In genomic region chr6:7726416-7727149, GRCh38 we compare ENCODE assay signal across 8 cellular contexts. TPM values are rescaled to one million over a fixed set of nuclear protein-coding genes. Genes with fewer than 3 reads are reported as not detected.
DNase-seq lines count a peak whose midpoint lies in the region; ATAC-seq and TF ChIP-seq lines count a peak whose summit lies in the region.

No MANE protein-coding gene starts in this region.

- peaks cover 58% of the 10 kb centered on the region for H3K27me3 Mint-ChIP-seq in activated B cell treated with CpG ODN at 0.5 μM for 24 hours

- H3K36me3 Mint-ChIP-seq in activated B cell treated with CpG ODN at 0.5 μM for 24 hours (ENCODE audit: low read depth) = no peaks in the 10 kb centered on the region

- no peaks in the 10 kb centered on the region for H3K36me3 ChIP-seq in gastrocnemius medialis

- H3K4me1 Mint-ChIP-seq in activated B cell treated with CpG ODN at 0.5 μM for 24 hours = peaks cover 30% of the 10 kb centered on the region

- H3K27ac Mint-ChIP-seq in activated B cell treated with CpG ODN at 0.5 μM for 24 hours = no peak overlapping the region

- H3K27me3 ChIP-seq in gastrocnemius medialis = peaks cover 39 to 50% (median 43%) of the 10 kb centered on the region in 3 donors

- in situ Hi-C loops in gastrocnemius medialis (cut with MboI; ENCODE audit: low sequenced_read_pairs in 4 of 4) = loop anchor here in 2 of 4 donors (10.0 kb wide), 1 partner anchor 278 kb away; no protein-coding TSS in a partner anchor

- peaks cover 12 to 21% of the 10 kb centered on the region in 2 donors for H3K4me1 ChIP-seq in gastrocnemius medialis

- peak overlapping the region; percentile 57 to 84 (median 68) for H3K4me3 ChIP-seq in gastrocnemius medialis

- POLR2A ChIA-PET in activated B cell treated with CpG ODN at 0.5 μM for 24 hours (lab: Charles Lee) = no interaction called here

- no peak overlapping the region for H3K27ac ChIP-seq in gastrocnemius medialis

- intact Hi-C loops in activated B cell treated with CpG ODN at 0.5 μM for 24 hours (cut with micrococcal nuclease) (loop anchor here (5.0 kb wide), 1 partner anchor 186 kb away; the partner anchor contains the start of gene TXNDC5), left cardiac atrium (cut with DNase I) (loop anchor here (10.0 kb wide), 2 partner anchors 178 to 188 kb away; partner anchors contain the start of gene TXNDC5 (in 1 of the 2)), gastrocnemius medialis (cut with DNase I; ENCODE audit: low total_unique reads) (loop anchor here (5.0 to 10.0 kb wide), 2 partner anchors 186 to 488 kb away; partner anchors contain the start of gene TXNDC5)

- no peak for TF ChIP-seq POLR2A in gastrocnemius medialis (IDR thresholded peaks at IDR 0.05)

- ATAC-seq in HG03095 (IDR thresholded peaks at IDR 0.05; ENCODE audit: unreplicated experiment) (peak; percentile 29), activated B cell treated with CpG ODN at 0.5 μM for 24 hours (ENCODE audit: low read depth) (peak; percentile 8), left cardiac atrium (peak; percentile 17 to 45), gastrocnemius medialis (no peak)

- no peaks in the 10 kb centered on the region for H3K9me3 Mint-ChIP-seq in activated B cell treated with CpG ODN at 0.5 μM for 24 hours

- H3K4me3 Mint-ChIP-seq in activated B cell treated with CpG ODN at 0.5 μM for 24 hours = peak overlapping the region; percentile 83

- CTCF ChIA-PET in activated B cell treated with CpG ODN at 0.5 μM for 24 hours (lab: Charles Lee) = interaction anchor here (0.5 to 6.1 kb wide), 3 partner anchors 280 to 492 kb away, joined by 4 to 59 read pairs (median 8); no protein-coding TSS in a partner anchor

- H3K9me3 ChIP-seq in gastrocnemius medialis = no peaks in the 10 kb centered on the region

- TF ChIP-seq CTCF in activated B cell treated with CpG ODN at 0.5 μM for 24 hours (IDR thresholded peaks at IDR 0.05) (no peak), gastrocnemius medialis (IDR thresholded peaks at IDR 0.05 in 4 of 5, conservative IDR thresholded peaks at IDR 0.05 in 1 of 5) (no peak)

- DNase-seq in activated CD8-positive, alpha-beta memory T cell treated with anti-CD3 and anti-CD28 coated beads, Interleukin-2, amount 50 U/mL, for 48 hours = peak; percentile 53
- DNase-seq in activated CD8-positive, alpha-beta memory T cell treated with anti-CD3 and anti-CD28 coated beads, Interleukin-2, amount 50 U/mL, for 4 hours = no peak
- DNase-seq in activated B cell treated with CpG ODN at 0.5 μM for 24 hours = peak; percentile 18
- peak; percentile 24 for DNase-seq in left cardiac atrium
- DNase-seq in gastrocnemius medialis = no peak
- no peak for DNase-seq in NCI-H446 (lab: John Stamatoyannopoulos, UW)
- DNase-seq in cerebellar cortex (ENCODE audit: low spot score) = no peak

RNA-seq across cellular contexts. Expression of gene BMP6, which starts 0.7 kb away (rescaled TPM):
- 0.75 and 0.78 TPM in 2 replicates for total RNA-seq in activated B cell treated with CpG ODN at 0.5 μM for 24 hours
- total RNA-seq in left cardiac atrium = 10 to 100 TPM in 1 of 2 donors, 1 to 10 TPM in 1; 2.1 to 13.4 TPM
- 1 to 10 TPM; 1.7 to 8.3 (median 3.3) TPM for total RNA-seq in gastrocnemius medialis

Comparison
In these comparisons a context has a peak if more than half of its experiments do, and no peak if none do; other contexts are left out.
1. DNase-seq: peak in activated CD8-positive, alpha-beta memory T cell treated with anti-CD3 and anti-CD28 coated beads, Interleukin-2, amount 50 U/mL, for 48 hours (single experiment), activated B cell treated with CpG ODN at 0.5 μM for 24 hours (single experiment) and left cardiac atrium (single experiment); none in activated CD8-positive, alpha-beta memory T cell treated with anti-CD3 and anti-CD28 coated beads, Interleukin-2, amount 50 U/mL, for 4 hours (single experiment), gastrocnemius medialis (0 of 2), NCI-H446 (0 of 2) and cerebellar cortex (single experiment).
2. ATAC-seq: peak in HG03095 (single experiment), activated B cell treated with CpG ODN at 0.5 μM for 24 hours (single experiment) and left cardiac atrium (2 of 2); none in gastrocnemius medialis (0 of 2).